8 cellular contexts compared by ENCODE assay signal in the genomic region with DNA sequence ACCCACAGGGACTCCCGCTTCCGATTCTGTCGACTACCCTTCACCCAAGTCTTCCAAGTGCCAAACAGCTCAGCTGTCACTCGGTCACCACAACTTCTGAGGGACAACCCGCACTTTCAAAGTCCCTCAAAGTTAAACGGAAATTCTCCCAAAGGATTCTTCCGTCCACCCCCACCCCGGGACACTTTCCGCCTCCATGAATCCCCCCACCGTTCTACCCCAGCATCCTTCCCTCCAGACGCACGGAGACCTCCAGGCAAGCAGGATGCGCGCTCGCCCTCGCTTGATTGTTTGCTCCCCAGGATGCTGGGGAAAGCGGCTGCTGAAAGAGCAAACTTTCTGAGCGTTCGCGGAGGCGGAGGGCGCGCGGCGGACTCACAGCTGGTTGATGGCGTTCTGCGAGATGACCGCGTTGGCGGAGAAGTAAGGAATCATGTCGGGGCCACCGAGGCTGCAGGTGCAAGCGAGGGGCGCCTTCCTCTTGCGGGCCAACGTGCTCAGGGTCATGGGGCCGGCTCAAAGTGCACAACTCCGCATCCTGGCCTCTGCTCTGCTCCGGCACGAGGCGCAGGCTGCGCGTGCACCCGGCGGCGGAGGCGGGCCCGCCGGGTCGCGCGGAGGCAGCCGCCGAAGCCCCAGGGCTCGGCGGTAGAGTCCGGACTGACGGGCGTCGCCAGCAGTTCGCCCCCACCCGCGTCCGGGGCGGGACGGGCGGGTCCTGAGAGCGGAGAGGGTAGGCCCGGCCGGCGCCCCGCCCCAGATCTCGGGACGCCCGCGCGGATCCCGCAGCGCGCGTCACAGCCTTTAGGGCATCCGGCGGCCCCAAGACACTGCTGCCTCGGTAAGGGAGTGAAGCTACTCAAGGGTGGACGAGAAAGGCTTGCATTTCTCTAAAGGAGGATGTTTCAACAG.
DNase-seq lines count a peak whose midpoint lies in the region; ATAC-seq, FAIRE-seq and TF ChIP-seq lines count a peak whose summit lies in the region.

No MANE protein-coding gene starts in this region.

- CTCF ChIA-PET in endothelial cell of umbilical vein (lab: Charles Lee) = interaction anchor here (0.9 to 2.9 kb wide), 17 partner anchors 10 to 180 kb away, joined by 3 to 27 read pairs (median 5); no protein-coding TSS in a partner anchor

- peak overlapping the region; percentile 84 for H3K27ac ChIP-seq in endothelial cell of umbilical vein (ENCODE audit: insufficient read depth, low read depth, low read length)

- H3K9me1 ChIP-seq in endothelial cell of umbilical vein (replicated peaks; ENCODE audit: control insufficient read depth, extremely low read depth, insufficient read depth, low read length) = no peaks in the 10 kb centered on the region

- H3K4me2 ChIP-seq in endothelial cell of umbilical vein (ENCODE audit: insufficient read depth, low read length) = peak overlapping the region; percentile 94

- peak overlapping the region; percentile 73 for H2AFZ ChIP-seq in endothelial cell of umbilical vein (ENCODE audit: low read depth, low read length)

- intact Hi-C loops in endothelial cell of umbilical vein (cut with micrococcal nuclease) = loop anchor here (1.0 to 5.0 kb wide), 4 partner anchors 17 to 144 kb away; no protein-coding TSS in a partner anchor

- no peaks in the 10 kb centered on the region for H3K36me3 ChIP-seq in endothelial cell of umbilical vein (ENCODE audit: control insufficient read depth in 2 of 2, extremely low read depth in 1 of 2, insufficient read depth in 2 of 2, low read length in 2 of 2)

- H4K20me1 ChIP-seq in endothelial cell of umbilical vein (replicated peaks; ENCODE audit: control insufficient read depth, extremely low read depth, insufficient read depth, low read length) = no peaks in the 10 kb centered on the region

- H3K27me3 ChIP-seq in endothelial cell of umbilical vein (ENCODE audit: control insufficient read depth in 2 of 2, insufficient read depth in 2 of 2, low read length in 2 of 2) = no peaks in the 10 kb centered on the region

- peak overlapping the region; percentile 56 to 93 (median 89) for H3K4me3 ChIP-seq in endothelial cell of umbilical vein (replicated peaks in 1 of 3; ENCODE audit: insufficient read depth in 1 of 3, low read depth in 1 of 3, low read length in 3 of 3)

- peaks cover 31% of the 10 kb centered on the region for H3K79me2 ChIP-seq in endothelial cell of umbilical vein (ENCODE audit: control insufficient read depth, insufficient read depth, low read length)

- DNase-seq in A172 (ENCODE audit: low spot score) = peak; percentile 82
- peak; percentile 90 for DNase-seq in NOMO-1 treated with dmso at 0.1 percent for 144 hours (lab: John Stamatoyannopoulos, UW; ENCODE audit: unreplicated experiment)
- peak; percentile 91 for DNase-seq in activated CD8-positive, alpha-beta memory T cell treated with anti-CD3 and anti-CD28 coated beads, Interleukin-2, amount 50 U/mL, for 4 hours
- peak; percentile 89 for DNase-seq in endothelial cell of umbilical vein (ENCODE audit: low read depth, low spot score)
- DNase-seq in midbrain (lab: John Stamatoyannopoulos, UW) = peak; percentile 84
- DNase-seq in stimulated activated CD8-positive, alpha-beta memory T cell treated with anti-CD3 and anti-CD28 coated beads, Interleukin-15, amount 100 ng/mL, for 4 hours (ENCODE audit: low read depth in 2 of 2) = peak; percentile 72 to 82

- H3K9me3 ChIP-seq in endothelial cell of umbilical vein (replicated peaks; ENCODE audit: control insufficient read depth, insufficient read depth, low read length) = no peaks in the 10 kb centered on the region

- peak; percentile 90 for TF ChIP-seq POLR2A in endothelial cell of umbilical vein (IDR thresholded peaks at IDR 0.05; ENCODE audit: low read depth, low read length)

- POLR2A ChIA-PET in endothelial cell of umbilical vein (lab: Charles Lee) = interaction anchor here (0.7 to 1.5 kb wide), 5 partner anchors 15 to 122 kb away, joined by 4 to 5 read pairs (median 4); no protein-coding TSS in a partner anchor

- peaks cover 11% of the 10 kb centered on the region for H3K4me1 ChIP-seq in endothelial cell of umbilical vein (ENCODE audit: control insufficient read depth, extremely low read depth, insufficient read depth, low read length)

- FAIRE-seq in endothelial cell of umbilical vein (lab: Jason Lieb, UNC) = peak; percentile 24

- ATAC-seq in GM18907 (IDR thresholded peaks at IDR 0.05; ENCODE audit: unreplicated experiment) (peak; percentile 80), HG03139 (IDR thresholded peaks at IDR 0.05; ENCODE audit: unreplicated experiment) (peak; percentile 76)

- no peak for TF ChIP-seq CTCF in endothelial cell of umbilical vein (IDR thresholded peaks at IDR 0.05; ENCODE audit: extremely low read depth in 1 of 2, insufficient read depth in 1 of 2, low read depth in 1 of 2, low read length in 2 of 2)

- H3K9ac ChIP-seq in endothelial cell of umbilical vein (replicated peaks; ENCODE audit: extremely low read depth, insufficient read depth, low read length) = peak overlapping the region; percentile 76

- no TSS peak for BruUV-seq in endothelial cell of umbilical vein (replicated peaks; lab: Mats Ljungman, UMichigan)

- dilution Hi-C loops in endothelial cell of umbilical vein (cut with MboI; ENCODE audit: extremely low pct_ligation_motif_present, low sequenced_read_pairs) = no loop called here

TF ChIP-seq in endothelial cell of umbilical vein, 7 proteins besides CTCF, POLR2A, EP300 and RAD21:
- TF ChIP-seq, protein P1, sequence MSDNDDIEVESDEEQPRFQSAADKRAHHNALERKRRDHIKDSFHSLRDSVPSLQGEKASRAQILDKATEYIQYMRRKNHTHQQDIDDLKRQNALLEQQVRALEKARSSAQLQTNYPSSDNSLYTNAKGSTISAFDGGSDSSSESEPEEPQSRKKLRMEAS (IDR thresholded peaks at IDR 0.05; ENCODE audit: insufficient read depth, insufficient read length) = no peak
- TF ChIP-seq GATA2 (IDR thresholded peaks at IDR 0.05; ENCODE audit: insufficient read depth, insufficient read length, low read depth, low read length) (no peak), POLR2AphosphoS5 (IDR thresholded peaks at IDR 0.05; ENCODE audit: insufficient read depth, low read depth, low read length) (peak; percentile 90)

Comparison
In these comparisons a context has a peak if more than half of its experiments do, and no peak if none do; other contexts are left out.
1. Peak in every context shown above with its lines: DNase-seq, ATAC-seq, H3K4me3 ChIP-seq and H3K27ac ChIP-seq.